ENCODE assay signal across 1 cellular context in genomic region chr15:27492021-27492621, GRCh38.
TF ChIP-seq lines count a peak whose summit lies in the region.

No MANE protein-coding gene starts in this region.

TF ChIP-seq in WTC11, 78 proteins besides CTCF, POLR2A, EP300 and RAD21 (continued from another document):
- TF ChIP-seq, protein P1, sequence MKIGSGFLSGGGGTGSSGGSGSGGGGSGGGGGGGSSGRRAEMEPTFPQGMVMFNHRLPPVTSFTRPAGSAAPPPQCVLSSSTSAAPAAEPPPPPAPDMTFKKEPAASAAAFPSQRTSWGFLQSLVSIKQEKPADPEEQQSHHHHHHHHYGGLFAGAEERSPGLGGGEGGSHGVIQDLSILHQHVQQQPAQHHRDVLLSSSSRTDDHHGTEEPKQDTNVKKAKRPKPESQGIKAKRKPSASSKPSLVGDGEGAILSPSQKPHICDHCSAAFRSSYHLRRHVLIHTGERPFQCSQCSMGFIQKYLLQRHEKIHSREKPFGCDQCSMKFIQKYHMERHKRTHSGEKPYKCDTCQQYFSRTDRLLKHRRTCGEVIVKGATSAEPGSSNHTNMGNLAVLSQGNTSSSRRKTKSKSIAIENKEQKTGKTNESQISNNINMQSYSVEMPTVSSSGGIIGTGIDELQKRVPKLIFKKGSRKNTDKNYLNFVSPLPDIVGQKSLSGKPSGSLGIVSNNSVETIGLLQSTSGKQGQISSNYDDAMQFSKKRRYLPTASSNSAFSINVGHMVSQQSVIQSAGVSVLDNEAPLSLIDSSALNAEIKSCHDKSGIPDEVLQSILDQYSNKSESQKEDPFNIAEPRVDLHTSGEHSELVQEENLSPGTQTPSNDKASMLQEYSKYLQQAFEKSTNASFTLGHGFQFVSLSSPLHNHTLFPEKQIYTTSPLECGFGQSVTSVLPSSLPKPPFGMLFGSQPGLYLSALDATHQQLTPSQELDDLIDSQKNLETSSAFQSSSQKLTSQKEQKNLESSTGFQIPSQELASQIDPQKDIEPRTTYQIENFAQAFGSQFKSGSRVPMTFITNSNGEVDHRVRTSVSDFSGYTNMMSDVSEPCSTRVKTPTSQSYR (CRISPR knock-in tag; IDR thresholded peaks at IDR 0.05) = no peak
- TF ChIP-seq ATF6 (CRISPR knock-in tag; IDR thresholded peaks at IDR 0.05) (no peak), SMAD3 (CRISPR knock-in tag; IDR thresholded peaks at IDR 0.05; ENCODE audit: borderline replicate concordance) (no peak), TP53 (CRISPR knock-in tag; IDR thresholded peaks at IDR 0.05) (no peak), AFF4 (CRISPR knock-in tag; IDR thresholded peaks at IDR 0.05; ENCODE audit: borderline replicate concordance) (no peak), ZBTB21 (CRISPR knock-in tag; IDR thresholded peaks at IDR 0.05; ENCODE audit: borderline replicate concordance) (no peak), AR (CRISPR knock-in tag; IDR thresholded peaks at IDR 0.05) (no peak), MAX (CRISPR knock-in tag; IDR thresholded peaks at IDR 0.05) (no peak)
- TF ChIP-seq, protein P2, sequence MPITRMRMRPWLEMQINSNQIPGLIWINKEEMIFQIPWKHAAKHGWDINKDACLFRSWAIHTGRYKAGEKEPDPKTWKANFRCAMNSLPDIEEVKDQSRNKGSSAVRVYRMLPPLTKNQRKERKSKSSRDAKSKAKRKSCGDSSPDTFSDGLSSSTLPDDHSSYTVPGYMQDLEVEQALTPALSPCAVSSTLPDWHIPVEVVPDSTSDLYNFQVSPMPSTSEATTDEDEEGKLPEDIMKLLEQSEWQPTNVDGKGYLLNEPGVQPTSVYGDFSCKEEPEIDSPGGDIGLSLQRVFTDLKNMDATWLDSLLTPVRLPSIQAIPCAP (CRISPR knock-in tag; IDR thresholded peaks at IDR 0.05) = no peak
